Comparison of ENCODE assay signal across 8 cellular contexts in genomic region chr7:95595825-95596182, GRCh38. TPM values are rescaled to one million over a fixed set of nuclear protein-coding genes. Genes with fewer than 3 reads are reported as not detected.
A peak's percentile ranks its signal among the peaks of the same experiment; 100 is the strongest.
DNase-seq lines count a peak whose midpoint lies in the region; ATAC-seq and TF ChIP-seq lines count a peak whose summit lies in the region.

No MANE protein-coding gene starts in this region.

- H3K4me1 ChIP-seq in left ventricle myocardium inferior (peaks cover 84% of the 10 kb centered on the region), neuronal stem cell (ENCODE audit: control insufficient read depth in 2 of 2, insufficient read depth in 1 of 2, low read depth in 1 of 2, low read length in 2 of 2) (peaks cover 0 to 3% of the 10 kb centered on the region in 2 donors)

- H3K27me3 ChIP-seq in AG04450 (ENCODE audit: control insufficient read depth, insufficient read depth, low read length): no peaks in the 10 kb centered on the region
- H3K27me3 ChIP-seq in left ventricle myocardium inferior (ENCODE audit: low read depth): no peaks in the 10 kb centered on the region
- peaks cover 7 to 65% (median 29%) of the 10 kb centered on the region in 3 experiments for H3K27me3 ChIP-seq in neuronal stem cell (ENCODE audit: control insufficient read depth in 3 of 3, insufficient read depth in 3 of 3, low read depth in 1 of 3, low read length in 3 of 3)

- peak overlapping the region; percentile 95 for H2AFZ ChIP-seq in neuronal stem cell (ENCODE audit: low read length)

- no peaks in the 10 kb centered on the region for H3K36me3 Mint-ChIP-seq in WTC11

- no peak overlapping the region for H3K27ac ChIP-seq in AG04450 (ENCODE audit: low read depth, low read length)
- peak overlapping the region; percentile 99 for H3K27ac ChIP-seq in left ventricle myocardium inferior (replicated peaks)
- no peak overlapping the region for H3K27ac ChIP-seq in neuronal stem cell (replicated peaks; ENCODE audit: low read length)

- H2BK15ac ChIP-seq in neuronal stem cell (ENCODE audit: low read length): no peak overlapping the region

- peak overlapping the region; percentile 58 for H3K4me3 ChIP-seq in AG04450 (ENCODE audit: low read depth, low read length)
- peak overlapping the region; percentile 89 for H3K4me3 ChIP-seq in left ventricle myocardium inferior
- H3K4me3 ChIP-seq in neuronal stem cell (ENCODE audit: low read length in 2 of 2): peak overlapping the region; percentile 58 to 79

- H3K36me3 ChIP-seq in left ventricle myocardium inferior: peaks cover 44% of the 10 kb centered on the region
- no peaks in the 10 kb centered on the region for H3K36me3 ChIP-seq in neuronal stem cell (replicated peaks in 1 of 2; ENCODE audit: control insufficient read depth in 2 of 2, insufficient read depth in 2 of 2, low read length in 2 of 2)

- no CpG with 5 or more reads among the region's 7 CpGs for WGBS in neuronal stem cell (ENCODE audit: extremely low coverage in 2 of 2, insufficient read length in 2 of 2, insufficient replicate concordance in 1 of 2), 2 donors

- no peak overlapping the region for H2BK12ac ChIP-seq in neuronal stem cell (ENCODE audit: low read length)

- peak overlapping the region; percentile 84 for H3K4me3 Mint-ChIP-seq in WTC11

- H3K4me2 ChIP-seq in neuronal stem cell (ENCODE audit: insufficient read depth, low read length, poor library complexity, severe bottlenecking): peak overlapping the region; percentile 89

- no peak overlapping the region for H4K91ac ChIP-seq in neuronal stem cell (ENCODE audit: low read depth, low read length, poor library complexity)

- H3K4me1 Mint-ChIP-seq in WTC11: peaks cover 8% of the 10 kb centered on the region; the same call in 1 of the 2 replicates

- in situ Hi-C loops in G401 (cut with HindIII; ENCODE audit: low sequenced_read_pairs): no loop called here

- ATAC-seq in WTC11: no peak
- no peak for ATAC-seq in GM18858 (IDR thresholded peaks at IDR 0.05; ENCODE audit: unreplicated experiment)

- no peaks in the 10 kb centered on the region for H3K79me1 ChIP-seq in neuronal stem cell (ENCODE audit: low read depth, low read length)

- no peak overlapping the region for H4K8ac ChIP-seq in neuronal stem cell (ENCODE audit: low read depth, low read length)

- peak overlapping the region; percentile 29 for H3K23ac ChIP-seq in neuronal stem cell (ENCODE audit: low read depth, low read length, poor library complexity)

- H3K27ac Mint-ChIP-seq in WTC11: no peak overlapping the region

- no peak overlapping the region for H2BK120ac ChIP-seq in neuronal stem cell (ENCODE audit: low read depth, low read length)

- no peak overlapping the region for H3K14ac ChIP-seq in neuronal stem cell (ENCODE audit: low read length)

- H3K9me3 ChIP-seq in AG04450 (ENCODE audit: control insufficient read depth, insufficient read depth, low read length) (no peaks in the 10 kb centered on the region), left ventricle myocardium inferior (replicated peaks) (no peaks in the 10 kb centered on the region), neuronal stem cell (replicated peaks in 1 of 2; ENCODE audit: control insufficient read depth in 2 of 2, insufficient read depth in 1 of 2, low read depth in 1 of 2, low read length in 2 of 2) (no peaks in the 10 kb centered on the region)

- no peaks in the 10 kb centered on the region for H3K9me3 Mint-ChIP-seq in WTC11

- TF ChIP-seq CTCF in AG04450 (IDR thresholded peaks at IDR 0.05; ENCODE audit: low read depth, low read length) (no peak), WTC11 (IDR thresholded peaks at IDR 0.05) (no peak), left ventricle myocardium inferior (IDR thresholded peaks at IDR 0.05; ENCODE audit: borderline replicate concordance) (no peak)

- CTCF ChIA-PET in AG04450 (lab: Charles Lee) (interaction anchor here (0.7 to 1.7 kb wide), 3 partner anchors 51 to 95 kb away, joined by 3 to 4 read pairs (median 3); no protein-coding TSS in a partner anchor), WTC11 (lab: Charles Lee) (interaction anchor here (1.0 kb wide), 1 partner anchor 51 kb away, joined by 3 read pairs; no protein-coding TSS in a partner anchor)

- H2BK5ac ChIP-seq in neuronal stem cell (ENCODE audit: low read length): no peak overlapping the region

- peak overlapping the region; percentile 47 for H3K9ac ChIP-seq in neuronal stem cell (ENCODE audit: low read depth, low read length, poor library complexity)

- intact Hi-C loops in left ventricle myocardium inferior (cut with micrococcal nuclease): loop anchor here (5.0 kb wide), 1 partner anchor 86 kb away; no protein-coding TSS in a partner anchor

- POLR2A ChIA-PET in AG04450 (lab: Yijun Ruan, JAX): no interaction called here
- POLR2A ChIA-PET in WTC11 (lab: Charles Lee): no interaction called here

- H3K18ac ChIP-seq in neuronal stem cell (ENCODE audit: low read length): no peak overlapping the region

- H2AK5ac ChIP-seq in neuronal stem cell (ENCODE audit: low read depth, low read length): no peak overlapping the region

- DNase-seq in AG04450 (ENCODE audit: low read depth, low spot score) (no peak), WTC11 (ENCODE audit: low spot score) (no peak), left ventricle myocardium inferior (no peak), neuronal stem cell (ENCODE audit: low spot score) (no peak), G401 (ENCODE audit: low spot score) (no peak), NCI-H128 (lab: John Stamatoyannopoulos, UW; ENCODE audit: unreplicated experiment) (no peak), HCEC 1CT (no peak)

- no peak overlapping the region for H3K4ac ChIP-seq in neuronal stem cell (ENCODE audit: low read length)

- peaks cover 57% of the 10 kb centered on the region for H3K27me3 Mint-ChIP-seq in WTC11 (ENCODE audit: low read depth)

TF ChIP-seq in WTC11, 78 proteins besides CTCF, POLR2A, EP300 and RAD21 (continues in another document):
- TF ChIP-seq ZNF396 (CRISPR knock-in tag; IDR thresholded peaks at IDR 0.05; ENCODE audit: borderline replicate concordance) (no peak), ZNF138 (CRISPR knock-in tag; conservative IDR thresholded peaks at IDR 0.05) (no peak), CREM (CRISPR knock-in tag; IDR thresholded peaks at IDR 0.05) (no peak), ZNF317 (CRISPR knock-in tag; IDR thresholded peaks at IDR 0.05; ENCODE audit: borderline replicate concordance, low read depth) (no peak), ELF4 (CRISPR knock-in tag; IDR thresholded peaks at IDR 0.05; ENCODE audit: low read depth) (no peak), E2F4 (CRISPR knock-in tag; IDR thresholded peaks at IDR 0.05; ENCODE audit: borderline replicate concordance, low read depth) (no peak), HMGXB4 (CRISPR knock-in tag; IDR thresholded peaks at IDR 0.05) (no peak), ZBTB21 (CRISPR knock-in tag; IDR thresholded peaks at IDR 0.05; ENCODE audit: borderline replicate concordance) (no peak), TP53 (CRISPR knock-in tag; IDR thresholded peaks at IDR 0.05) (no peak), HMGA2 (CRISPR knock-in tag; IDR thresholded peaks at IDR 0.05) (no peak), ZNF671 (CRISPR knock-in tag; IDR thresholded peaks at IDR 0.05) (no peak), SMAD3 (CRISPR knock-in tag; IDR thresholded peaks at IDR 0.05; ENCODE audit: borderline replicate concordance) (no peak), ETV6 (CRISPR knock-in tag; IDR thresholded peaks at IDR 0.05) (no peak), NR1H2 (CRISPR knock-in tag; IDR thresholded peaks at IDR 0.05) (no peak), ZNF121 (CRISPR knock-in tag; IDR thresholded peaks at IDR 0.05) (no peak), MYBL2 (CRISPR knock-in tag; IDR thresholded peaks at IDR 0.05) (no peak)
- TF ChIP-seq, protein P1, sequence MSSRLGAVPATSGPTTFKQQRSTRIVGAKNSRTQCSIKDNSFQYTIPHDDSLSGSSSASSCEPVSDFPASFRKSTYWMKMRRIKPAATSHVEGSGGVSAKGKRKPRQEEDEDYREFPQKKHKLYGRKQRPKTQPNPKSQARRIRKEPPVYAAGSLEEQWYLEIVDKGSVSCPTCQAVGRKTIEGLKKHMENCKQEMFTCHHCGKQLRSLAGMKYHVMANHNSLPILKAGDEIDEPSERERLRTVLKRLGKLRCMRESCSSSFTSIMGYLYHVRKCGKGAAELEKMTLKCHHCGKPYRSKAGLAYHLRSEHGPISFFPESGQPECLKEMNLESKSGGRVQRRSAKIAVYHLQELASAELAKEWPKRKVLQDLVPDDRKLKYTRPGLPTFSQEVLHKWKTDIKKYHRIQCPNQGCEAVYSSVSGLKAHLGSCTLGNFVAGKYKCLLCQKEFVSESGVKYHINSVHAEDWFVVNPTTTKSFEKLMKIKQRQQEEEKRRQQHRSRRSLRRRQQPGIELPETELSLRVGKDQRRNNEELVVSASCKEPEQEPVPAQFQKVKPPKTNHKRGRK (CRISPR knock-in tag; IDR thresholded peaks at IDR 0.05; ENCODE audit: borderline replicate concordance): no peak

RNA-seq across cellular contexts. Expression of gene PDK4, which starts 0.5 kb away (rescaled TPM):
- 0.04 and 0.05 TPM in 2 replicates for polyA plus RNA-seq in AG04450 (2011; rRNA removed)
- polyA minus RNA-seq in AG04450 (2011; rRNA and poly(A)+ RNA removed): 0.09 and 0.18 TPM in 2 replicates
- 0.21 to 0.46 TPM (median 0.31 TPM) in 3 replicates for total RNA-seq in WTC11 (2021)
- 325 TPM for total RNA-seq in left ventricle myocardium inferior
- 0.01 TPM for polyA plus RNA-seq in neuronal stem cell (2013, experiment 1 of 2)
- not detected for polyA plus RNA-seq in neuronal stem cell (2013, experiment 2 of 2)
- not detected in 2 replicates for total RNA-seq in G401 (2014; rRNA removed; shearing (Covaris generic))

Comparison
In these comparisons a context has a peak if more than half of its experiments do, and no peak if none do; other contexts are left out.
1. RNA of gene PDK4, which starts 0.5 kb away (total RNA-seq): 325 TPM in left ventricle myocardium inferior (single experiment); 0.21 to 0.46 TPM in WTC11 and not detected in G401; every median in the first group is over 100 times any median in the second.
2. Peak in every context shown above with its lines, with median percentiles within 50 percentile points of each other: H3K4me3 ChIP-seq.